In genomic region chr1:234337233-234337632, GRCh38 we compare ENCODE assay signal across 1 cellular context.
TF ChIP-seq lines count a peak whose summit lies in the region.

No MANE protein-coding gene starts in this region.

TF ChIP-seq in GM12878, 131 proteins besides CTCF, POLR2A, EP300 and RAD21:
- TF ChIP-seq PBX3 (IDR thresholded peaks at IDR 0.05; ENCODE audit: insufficient replicate concordance, low read depth, low read length) = no peak
- TF ChIP-seq ELK1 (IDR thresholded peaks at IDR 0.05; ENCODE audit: low read depth, low read length) = no peak
- no peak for TF ChIP-seq POU2F2 (IDR thresholded peaks at IDR 0.05; ENCODE audit: borderline replicate concordance, low read depth, low read length)
- no peak for TF ChIP-seq SMAD1 (IDR thresholded peaks at IDR 0.05; ENCODE audit: low read depth, partially characterized antibody)
- no peak for TF ChIP-seq ZBTB4 (CRISPR knock-in tag; IDR thresholded peaks at IDR 0.05)
- TF ChIP-seq ZNF24 (IDR thresholded peaks at IDR 0.05) = no peak
- no peak for TF ChIP-seq NR2C1 (IDR thresholded peaks at IDR 0.05)
- no peak for TF ChIP-seq E2F8 (IDR thresholded peaks at IDR 0.05; ENCODE audit: low read depth, partially characterized antibody)
